In the genomic region with DNA sequence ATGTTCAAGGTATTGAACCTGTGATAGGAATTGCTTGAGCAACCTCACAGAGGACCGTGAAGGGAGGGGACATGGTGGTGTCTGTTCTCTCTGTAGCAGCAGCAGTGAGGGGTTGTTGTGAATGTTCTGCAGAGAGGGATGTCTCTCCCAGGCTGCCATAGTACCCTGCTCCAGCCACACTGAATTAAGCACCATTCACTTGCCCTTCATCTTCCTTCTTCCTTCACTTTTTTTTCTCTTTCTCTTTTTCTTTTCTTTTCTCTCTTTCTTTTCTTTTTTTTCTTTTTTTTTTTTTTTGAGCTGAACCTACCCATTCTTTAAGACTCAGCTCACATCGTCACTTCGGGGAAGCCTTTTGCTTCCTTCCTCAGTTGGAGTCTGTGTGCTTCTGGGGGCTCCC, we compare ENCODE assay signal across 29 cellular contexts.
"Had no signal": no experiment of that assay in that cellular context is flagged by ENCODE, and none has a peak within 500 bp of the region (broad histone marks: within the 10 kb centered on the region; RNA-seq: fewer than 3 reads in every experiment).

No MANE protein-coding gene starts in this region.

- H3K36me3 ChIP-seq: colonic mucosa, esophagus muscularis mucosa, esophagus squamous epithelium, gastrocnemius medialis, gastroesophageal sphincter, heart left ventricle, heart right ventricle had no signal

- ATAC-seq: effector memory CD8-positive, alpha-beta T cell; esophagus mucosa; foreskin keratinocyte; gastrocnemius medialis; gastroesophageal sphincter; heart left ventricle; heart right ventricle had no signal

- H3K27ac ChIP-seq: colonic mucosa, coronary artery, dorsolateral prefrontal cortex, epithelial cell of prostate, esophagus muscularis mucosa, esophagus squamous epithelium, foreskin keratinocyte, gastrocnemius medialis, gastroesophageal sphincter, heart left ventricle, heart right ventricle, hepatocyte had no signal

- H3K79me2 ChIP-seq: hepatocyte had no signal

- FAIRE-seq: colon, endometrium, endothelial cell of umbilical vein, frontal cortex had no signal

- DNase-seq: colonic mucosa; cortex of kidney; dermis blood vessel endothelial cell; dorsolateral prefrontal cortex; effector CD4-positive, alpha-beta T cell; effector CD8-positive, alpha-beta T cell; effector memory CD4-positive, alpha-beta T cell; effector memory CD8-positive, alpha-beta T cell; endodermal cell; erythroblast; esophagus squamous epithelium; foreskin fibroblast; foreskin keratinocyte; foreskin melanocyte; gastrocnemius medialis; glutamatergic neuron; head of caudate nucleus; heart left ventricle; heart right ventricle had no signal

- H3K27me3 ChIP-seq: colonic mucosa, dorsolateral prefrontal cortex, esophagus muscularis mucosa, esophagus squamous epithelium, foreskin keratinocyte, gastrocnemius medialis, gastroesophageal sphincter, heart left ventricle, heart right ventricle, hepatocyte had no signal

- H3K4me1 ChIP-seq: colonic mucosa, esophagus muscularis mucosa, esophagus squamous epithelium, foreskin keratinocyte, gastrocnemius medialis, gastroesophageal sphincter, heart left ventricle, heart right ventricle had no signal

- H3K4me2 ChIP-seq: hepatocyte had no signal

- H3K9me3 ChIP-seq: colonic mucosa, esophagus muscularis mucosa, esophagus squamous epithelium, gastrocnemius medialis, gastroesophageal sphincter, heart left ventricle, heart right ventricle had no signal

- H2AFZ ChIP-seq: hepatocyte had no signal

- H3K4me3 ChIP-seq: colonic mucosa, coronary artery, dorsolateral prefrontal cortex, esophagus muscularis mucosa, esophagus squamous epithelium, gastrocnemius medialis, gastroesophageal sphincter, heart left ventricle, heart right ventricle, hepatocyte had no signal
